ENCODE assay signal across 24 cellular contexts in genomic region chr4:105698607-105699006, GRCh38.
"Had no signal": no experiment of that assay in that cellular context is flagged by ENCODE, and none has a peak within 500 bp of the region (broad histone marks: within the 10 kb centered on the region; RNA-seq: fewer than 3 reads in every experiment).

No MANE protein-coding gene starts in this region.

- H3K4me3 Mint-ChIP-seq: IgD-negative memory B cell had no signal

- H3K9ac ChIP-seq: KMS-11, SK-N-SH had no signal

- H3K27ac Mint-ChIP-seq: IgD-negative memory B cell had no signal

- H3K27me3 Mint-ChIP-seq: IgD-negative memory B cell had no signal

- H3K9me3 Mint-ChIP-seq: IgD-negative memory B cell had no signal

- ATAC-seq: K562, Panc1, PC-3 had no signal

- DNase-seq: Kasumi-1; MM.1S; NCI-H1105; NCI-H1417; NCI-H1436 treated with DMSO at 0.1 percent for 48 hours; NCI-H1694; NCI-H187 treated with DMSO at 0.1 percent for 48 hours; NCI-H2081 treated with DMSO at 0.1 percent for 48 hours; NCI-H2171; NCI-H345; NCI-H446 treated with DMSO at 0.1 percent for 48 hours; NCI-H510A treated with DMSO at 0.1 percent for 48 hours; NCI-H526; NCI-H748 treated with DMSO at 0.1 percent for 48 hours; NK-92 treated with Interleukin-12 subunit alpha and Interleukin-12 subunit beta, amount 100 ng/mL, for 24 hours; PC-3; SHP77; SK-N-SH; SW 1271 had no signal

- H3K27ac ChIP-seq: KMS-11, RWPE1 had no signal

- FAIRE-seq: K562 had no signal

- H3K4me3 ChIP-seq: K562 had no signal

- H3K4me2 ChIP-seq: KMS-11, SK-N-SH had no signal

- H3K9me3 ChIP-seq: SK-N-SH had no signal

- H3K36me3 Mint-ChIP-seq: IgD-negative memory B cell had no signal
